In the genomic region with DNA sequence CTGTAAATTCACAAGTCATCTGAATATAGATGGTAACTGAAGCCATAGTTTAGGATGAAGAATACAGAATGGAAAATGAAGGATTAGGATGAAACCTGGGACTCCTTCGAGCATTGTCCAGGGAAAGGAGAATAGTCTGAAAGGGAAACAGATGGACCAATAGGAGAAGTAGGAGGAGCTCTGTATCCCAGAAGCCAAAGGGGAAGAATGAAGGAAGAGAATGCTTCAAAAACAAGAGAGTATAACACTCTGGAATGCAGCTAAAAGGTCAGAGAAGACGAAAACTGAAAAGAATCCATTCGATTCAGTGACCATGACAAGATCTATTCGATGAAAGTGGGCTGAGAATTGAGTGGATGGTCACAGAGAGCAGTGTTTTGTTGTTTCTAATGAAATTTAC, we compare ENCODE assay signal across 9 cellular contexts. TPM values are rescaled to one million over a fixed set of nuclear protein-coding genes. Genes with fewer than 3 reads are reported as not detected.
DNase-seq lines count a peak whose midpoint lies in the region; ATAC-seq, FAIRE-seq and TF ChIP-seq lines count a peak whose summit lies in the region.
"Had no signal": no experiment of that assay in that cellular context is flagged by ENCODE, and none has a peak within 500 bp of the region (broad histone marks: within the 10 kb centered on the region; RNA-seq: fewer than 3 reads in every experiment).

No MANE protein-coding gene starts in this region.

- CTCF ChIA-PET in activated CD4-positive, alpha-beta T cell treated with anti-CD3 and anti-CD28 coated beads, Interleukin-2, amount 10 ng/mL, durations not matched to agents 7 days and 5 days (lab: Charles Lee) = interaction anchor here (1.2 to 2.1 kb wide), 4 partner anchors 22 to 286 kb away, joined by 3 to 6 read pairs (median 5); partner anchors contain the start of gene CGRRF1
- CTCF ChIA-PET in H1 (lab: Charles Lee; ENCODE audit: partially characterized antibody) = interaction anchor here (1.0 to 3.3 kb wide), 14 partner anchors 8 to 318 kb away, joined by 3 to 15 read pairs (median 4); no protein-coding TSS in a partner anchor

- no peak for TF ChIP-seq POLR2A in Peyer's patch (IDR thresholded peaks at IDR 0.05)
- no peak for TF ChIP-seq POLR2A in H1 (IDR thresholded peaks at IDR 0.05; ENCODE audit: control extremely low read depth in 1 of 2, low read depth in 2 of 2, low read length in 2 of 2)

- H3K9me3 ChIP-seq in Peyer's patch (no peaks in the 10 kb centered on the region), H1 (ENCODE audit: insufficient read depth in 2 of 2, low read depth in 1 of 2, low read length in 1 of 2) (no peaks in the 10 kb centered on the region)

- no peaks in the 10 kb centered on the region for H3K27me3 Mint-ChIP-seq in activated CD4-positive, alpha-beta T cell treated with anti-CD3 and anti-CD28 coated beads, Interleukin-2, amount 10 ng/mL, durations not matched to agents 7 days and 5 days
- no peaks in the 10 kb centered on the region for H3K27me3 Mint-ChIP-seq in naive B cell

- H2AK5ac ChIP-seq in H1 (ENCODE audit: low read depth, low read length) = no peak overlapping the region

- no peak for TF ChIP-seq EP300 in H1 (IDR thresholded peaks at IDR 0.05; ENCODE audit: borderline replicate concordance in 1 of 2, low read depth in 2 of 2, low read length in 2 of 2)

- peak overlapping the region; percentile 87 for H3K27ac Mint-ChIP-seq in activated CD4-positive, alpha-beta T cell treated with anti-CD3 and anti-CD28 coated beads, Interleukin-2, amount 10 ng/mL, durations not matched to agents 7 days and 5 days
- peak overlapping the region; percentile 93 to 99 (median 96) for H3K27ac Mint-ChIP-seq in naive B cell

- H2AFZ ChIP-seq in H1 (ENCODE audit: low read length) = no peak overlapping the region

- H3K27ac ChIP-seq in Peyer's patch (peak overlapping the region; percentile 89 to 99 (median 94)), H1 (ENCODE audit: low read depth, low read length) (peak overlapping the region; percentile 80)

- H3K4me3 ChIP-seq in Peyer's patch = peak overlapping the region in 3 of 4 donors; percentile 81 to 98 (median 90)
- peak overlapping the region; percentile 81 to 90 (median 86) for H3K4me3 ChIP-seq in H1 (ENCODE audit: extremely low read depth in 1 of 4, insufficient read depth in 2 of 4, low read depth in 3 of 4, low read length in 4 of 4)

- POLR2A ChIA-PET in activated CD4-positive, alpha-beta T cell treated with anti-CD3 and anti-CD28 coated beads, Interleukin-2, amount 10 ng/mL, durations not matched to agents 7 days and 5 days (lab: Charles Lee) = interaction anchor here (0.7 to 1.8 kb wide), 3 partner anchors 22 to 1750 kb away, joined by 3 to 5 read pairs (median 4); partner anchors contain the start of gene CGRRF1
- POLR2A ChIA-PET in H1 (lab: Charles Lee; ENCODE audit: partially characterized antibody) = interaction anchor here (0.6 to 3.6 kb wide), 15 partner anchors 9 to 565 kb away, joined by 3 to 15 read pairs (median 4); partner anchors contain the start of genes CDKN3 and CGRRF1

- peak overlapping the region; percentile 68 to 92 (median 80); a peak in 6 of 7 replicates for H3K9ac ChIP-seq in H1 (replicated peaks in 1 of 4; ENCODE audit: extremely low read depth in 1 of 4, low read depth in 3 of 4, low read length in 3 of 4)

- H3K4me2 ChIP-seq in H1 (ENCODE audit: insufficient read depth in 1 of 2, low read depth in 2 of 2, low read length in 2 of 2) = peak overlapping the region; percentile 81 to 87

- TF ChIP-seq CTCF in Peyer's patch (IDR thresholded peaks at IDR 0.05) (no peak), H1 (IDR thresholded peaks at IDR 0.05; ENCODE audit: control extremely low read depth in 1 of 3, insufficient read depth in 1 of 3, low read depth in 1 of 3, low read length in 3 of 3) (no peak)

- no peak overlapping the region for H3K56ac ChIP-seq in H1 (replicated peaks; ENCODE audit: insufficient read length, low read depth, low read length)

- H2BK15ac ChIP-seq in H1 (ENCODE audit: low read length) = no peak overlapping the region

- peak overlapping the region; percentile 85 for H2BK120ac ChIP-seq in H1 (replicated peaks; ENCODE audit: low read depth, low read length)

- no peak overlapping the region for H4K91ac ChIP-seq in H1 (replicated peaks; ENCODE audit: insufficient read length, low read length)

- no peak overlapping the region for H4K8ac ChIP-seq in H1 (ENCODE audit: extremely low read depth, insufficient read depth, low read length)

- no peak for DNase-seq in activated CD4-positive, alpha-beta T cell treated with anti-CD3 and anti-CD28 coated beads, Interleukin-2, amount 10 ng/mL, durations not matched to agents 7 days and 5 days
- no peak for DNase-seq in activated CD4-positive, alpha-beta T cell treated with anti-CD3 and anti-CD28 coated beads, Interleukin-2, amount 50 U/mL, for 1 hour
- DNase-seq in Peyer's patch (no peak), H1 (ENCODE audit: low read depth in 1 of 2, low spot score in 2 of 2) (no peak), naive B cell (no peak)

- peaks cover 4 to 52% of the 10 kb centered on the region in 2 experiments; a peak in 3 of 4 replicates for H3K79me2 ChIP-seq in H1 (ENCODE audit: control insufficient read depth in 1 of 2, insufficient read depth in 2 of 2, low read length in 2 of 2)

- H3K27me3 ChIP-seq in Peyer's patch = no peaks in the 10 kb centered on the region
- no peaks in the 10 kb centered on the region for H3K27me3 ChIP-seq in H1 (replicated peaks in 1 of 4; ENCODE audit: control insufficient read depth in 3 of 4, extremely low read depth in 1 of 4, insufficient read depth in 3 of 4, low read length in 3 of 4)

- no peaks in the 10 kb centered on the region; the same call in 1 of the 2 replicates for H3K79me1 ChIP-seq in H1 (ENCODE audit: low read depth, low read length)

- no peak for TF ChIP-seq RAD21 in H1 (IDR thresholded peaks at IDR 0.05 in 1 of 2, conservative IDR thresholded peaks at IDR 0.05 in 1 of 2; ENCODE audit: low read depth in 2 of 2, low read length in 2 of 2)

- H3K18ac ChIP-seq in H1 (ENCODE audit: extremely low read depth, low read length) = no peak overlapping the region; the same call in 1 of the 2 replicates

- H3K14ac ChIP-seq in H1 (ENCODE audit: insufficient read length) = no peak overlapping the region

- H3K4me1 ChIP-seq in Peyer's patch (peaks cover 0 to 37% (median 2%) of the 10 kb centered on the region in 4 donors), H1 (replicated peaks in 1 of 4; ENCODE audit: control insufficient read depth in 3 of 4, insufficient read depth in 4 of 4, low read length in 3 of 4) (peaks cover 0 to 4% (median 0%) of the 10 kb centered on the region in 4 experiments; a peak in 1 of 7 replicates)

- no peak for FAIRE-seq in H1 (lab: Jason Lieb, UNC)
- FAIRE-seq: islet of Langerhans had no signal

- ATAC-seq in naive B cell (ENCODE audit: low read depth in 2 of 2) = no peak
- no peak for ATAC-seq in GM21423 (IDR thresholded peaks at IDR 0.05; ENCODE audit: unreplicated experiment)
- no peak for ATAC-seq in HG03196 (IDR thresholded peaks at IDR 0.05; ENCODE audit: unreplicated experiment)
- ATAC-seq in GM21526 (IDR thresholded peaks at IDR 0.05; ENCODE audit: low FRiP score, unreplicated experiment) = no peak

- peak overlapping the region; percentile 55; the same call in 1 of the 2 replicates for H2BK12ac ChIP-seq in H1 (ENCODE audit: low read depth, low read length)

- H3K36me3 ChIP-seq in Peyer's patch = peaks cover 0 to 5% (median 0%) of the 10 kb centered on the region in 3 donors
- H3K36me3 ChIP-seq in H1 (ENCODE audit: control insufficient read depth in 2 of 4, insufficient read depth in 4 of 4, low read length in 3 of 4) = peaks cover 0 to 8% (median 1%) of the 10 kb centered on the region in 4 experiments; a peak in 3 of 8 replicates

- H3K23ac ChIP-seq in H1 (ENCODE audit: insufficient read length) = no peak overlapping the region

- 59% methylated on average over 4 of the region's 4 CpGs; no CpG with 5 or more reads in 1 of the 2 experiments for WGBS in H1 (ENCODE audit: extremely low coverage in 1 of 2, insufficient coverage in 1 of 2, insufficient read length in 1 of 2, insufficient replicate concordance in 2 of 2, low coverage in 1 of 2, low lambda C conversion rate in 2 of 2, missing lambda C conversion rate in 1 of 2), 2 experiments

- H3K4me1 Mint-ChIP-seq in activated CD4-positive, alpha-beta T cell treated with anti-CD3 and anti-CD28 coated beads, Interleukin-2, amount 10 ng/mL, durations not matched to agents 7 days and 5 days = peaks cover 68% of the 10 kb centered on the region
- peaks cover 65 to 76% (median 73%) of the 10 kb centered on the region in 3 donors for H3K4me1 Mint-ChIP-seq in naive B cell

- H4K5ac ChIP-seq in H1 (ENCODE audit: insufficient read length, low read depth, low read length) = peak overlapping the region; percentile 71

- H3K9me3 Mint-ChIP-seq in activated CD4-positive, alpha-beta T cell treated with anti-CD3 and anti-CD28 coated beads, Interleukin-2, amount 10 ng/mL, durations not matched to agents 7 days and 5 days = peaks cover 3% of the 10 kb centered on the region
- peaks cover 0 to 2% (median 0%) of the 10 kb centered on the region in 7 donors for H3K9me3 Mint-ChIP-seq in naive B cell

- peak overlapping the region; percentile 83 for H3K4me3 Mint-ChIP-seq in activated CD4-positive, alpha-beta T cell treated with anti-CD3 and anti-CD28 coated beads, Interleukin-2, amount 10 ng/mL, durations not matched to agents 7 days and 5 days
- peak overlapping the region; percentile 78 to 96 (median 94) for H3K4me3 Mint-ChIP-seq in naive B cell

- peaks cover 0 to 2% of the 10 kb centered on the region in 2 experiments for H4K20me1 ChIP-seq in H1 (replicated peaks in 1 of 2; ENCODE audit: control insufficient read depth in 1 of 2, insufficient read depth in 2 of 2, low read length in 2 of 2)

- H3K36me3 Mint-ChIP-seq in activated CD4-positive, alpha-beta T cell treated with anti-CD3 and anti-CD28 coated beads, Interleukin-2, amount 10 ng/mL, durations not matched to agents 7 days and 5 days (ENCODE audit: low read depth) = peaks cover 32% of the 10 kb centered on the region
- peaks cover 5 to 6% of the 10 kb centered on the region in 2 donors for H3K36me3 Mint-ChIP-seq in naive B cell

- peak overlapping the region; percentile 87; the same call in 1 of the 2 replicates for H2BK5ac ChIP-seq in H1 (ENCODE audit: low read depth, low read length)

- peaks cover 8% of the 10 kb centered on the region; the same call in 1 of the 2 replicates for H3K23me2 ChIP-seq in H1 (ENCODE audit: low read depth, low read length)

- H3K4ac ChIP-seq in H1 (replicated peaks; ENCODE audit: insufficient read length, low read depth, low read length) = no peak overlapping the region

- H2BK20ac ChIP-seq in H1 (ENCODE audit: low read length) = no peak overlapping the region

RNA-seq across cellular contexts. Expression of gene GMFB, which starts 1.0 kb away (rescaled TPM):
- total RNA-seq in activated CD4-positive, alpha-beta T cell treated with anti-CD3 and anti-CD28 coated beads, Interleukin-2, amount 10 ng/mL, durations not matched to agents 7 days and 5 days = 10 to 100 TPM; 35.8 to 37.2 TPM
- 10 to 100 TPM; 35.5 to 60.9 (median 41.3) TPM for total RNA-seq in Peyer's patch
- total RNA-seq in H1 (2021; fragmentation: NEBNext Ultra II Directional; extraction: Animal tissue kit (Norgen Biotek cat#: 25700)) = 75.9 and 77.3 TPM in 2 replicates
- polyA plus RNA-seq in H1 (2011; rRNA removed) = 9.9 and 17.9 TPM in 2 replicates
- polyA plus RNA-seq in H1 (2011; cell fraction: cytosol; rRNA removed) = 26.0 TPM
- polyA plus RNA-seq in H1 (2011; cell fraction: nucleus; rRNA removed) = 2.4 TPM
- 22.0 to 46.5 TPM (median 32.2 TPM) in 4 replicates for polyA plus RNA-seq in H1 (2012, experiment 1 of 2)
- polyA plus RNA-seq in H1 (2012, experiment 2 of 2) = 6.7 TPM
- polyA plus RNA-seq in H1 (2013, experiment 1 of 2) = 40.3 TPM
- polyA plus RNA-seq in H1 (2013, experiment 2 of 2) = 37.4 TPM
- 18.3 and 23.5 TPM in 2 replicates for polyA minus RNA-seq in H1 (2011; rRNA and poly(A)+ RNA removed)
- 14.8 TPM for polyA minus RNA-seq in H1 (2011; cell fraction: cytosol; rRNA and poly(A)+ RNA removed)
- polyA minus RNA-seq in H1 (2011; cell fraction: nucleus; rRNA and poly(A)+ RNA removed) = 26.6 TPM
- 10 to 100 TPM; 36.4 to 45.5 (median 39.7) TPM for polyA plus RNA-seq in naive B cell (ENCODE audit: low read depth in 6 of 6)

RNA-seq across cellular contexts. Expression of gene CGRRF1, which starts 21.9 kb away (rescaled TPM):
- 1 to 10 TPM; 9.6 to 9.7 TPM for total RNA-seq in activated CD4-positive, alpha-beta T cell treated with anti-CD3 and anti-CD28 coated beads, Interleukin-2, amount 10 ng/mL, durations not matched to agents 7 days and 5 days
- total RNA-seq in Peyer's patch = 10 to 100 TPM; 11.6 to 26.8 (median 19.0) TPM
- total RNA-seq in H1 (2021; fragmentation: NEBNext Ultra II Directional; extraction: Animal tissue kit (Norgen Biotek cat#: 25700)) = 17.8 and 20.2 TPM in 2 replicates
- 3.9 and 7.4 TPM in 2 replicates for polyA plus RNA-seq in H1 (2011; rRNA removed)
- 7.1 TPM for polyA plus RNA-seq in H1 (2011; cell fraction: cytosol; rRNA removed)
- 4.6 TPM for polyA plus RNA-seq in H1 (2011; cell fraction: nucleus; rRNA removed)
- polyA plus RNA-seq in H1 (2012, experiment 1 of 2) = 13.4 to 21.5 TPM (median 14.0 TPM) in 4 replicates
- polyA plus RNA-seq in H1 (2012, experiment 2 of 2) = 5.6 TPM
- polyA plus RNA-seq in H1 (2013, experiment 1 of 2) = 15.3 TPM
- polyA plus RNA-seq in H1 (2013, experiment 2 of 2) = 19.0 TPM
- polyA minus RNA-seq in H1 (2011; rRNA and poly(A)+ RNA removed) = 6.2 and 7.4 TPM in 2 replicates
- polyA minus RNA-seq in H1 (2011; cell fraction: cytosol; rRNA and poly(A)+ RNA removed) = 7.1 TPM
- polyA minus RNA-seq in H1 (2011; cell fraction: nucleus; rRNA and poly(A)+ RNA removed) = 11.6 TPM
- polyA plus RNA-seq in naive B cell (ENCODE audit: low read depth in 6 of 6) = 10 to 100 TPM; 27.4 to 41.3 (median 35.3) TPM

RNA-seq across cellular contexts. Expression of gene CNIH1, which starts 46.6 kb away (rescaled TPM):
- 10 to 100 TPM; 71.5 to 94.5 TPM for total RNA-seq in activated CD4-positive, alpha-beta T cell treated with anti-CD3 and anti-CD28 coated beads, Interleukin-2, amount 10 ng/mL, durations not matched to agents 7 days and 5 days
- total RNA-seq in Peyer's patch = 100 to 1,000 TPM in 3 of 4 donors, 10 to 100 TPM in 1; 61.1 to 130 (median 121) TPM
- 118 and 119 TPM in 2 replicates for total RNA-seq in H1 (2021; fragmentation: NEBNext Ultra II Directional; extraction: Animal tissue kit (Norgen Biotek cat#: 25700))
- polyA plus RNA-seq in H1 (2011; rRNA removed) (234 and 333 TPM in 2 replicates), naive B cell (ENCODE audit: low read depth in 6 of 6) (100 to 1,000 TPM in 1 of 6 donors, 10 to 100 TPM in 5; 69.3 to 167 (median 78.3) TPM)
- 230 TPM for polyA plus RNA-seq in H1 (2011; cell fraction: cytosol; rRNA removed)
- 84.1 TPM for polyA plus RNA-seq in H1 (2011; cell fraction: nucleus; rRNA removed)
- 91.6 to 126 TPM (median 105 TPM) in 4 replicates for polyA plus RNA-seq in H1 (2012, experiment 1 of 2)
- polyA plus RNA-seq in H1 (2012, experiment 2 of 2) = 33.4 TPM
- 170 TPM for polyA plus RNA-seq in H1 (2013, experiment 1 of 2)
- polyA plus RNA-seq in H1 (2013, experiment 2 of 2) = 202 TPM
- polyA minus RNA-seq in H1 (2011; rRNA and poly(A)+ RNA removed) = 240 and 302 TPM in 2 replicates
- 110 TPM for polyA minus RNA-seq in H1 (2011; cell fraction: cytosol; rRNA and poly(A)+ RNA removed)
- polyA minus RNA-seq in H1 (2011; cell fraction: nucleus; rRNA and poly(A)+ RNA removed) = 76.1 TPM
